ENCODE assay signal across 10 cellular contexts in genomic region chr5:56638768-56639238, GRCh38.
A peak's percentile ranks its signal among the peaks of the same experiment; 100 is the strongest.
DNase-seq lines count a peak whose midpoint lies in the region; ATAC-seq and TF ChIP-seq lines count a peak whose summit lies in the region.
"Had no signal": no experiment of that assay in that cellular context is flagged by ENCODE, and none has a peak within 500 bp of the region (broad histone marks: within the 10 kb centered on the region; RNA-seq: fewer than 3 reads in every experiment).

No MANE protein-coding gene starts in this region.

- peak overlapping the region; percentile 97 for H3K27ac Mint-ChIP-seq in CD4-positive, alpha-beta T cell
- H3K27ac Mint-ChIP-seq in naive B cell, result peak overlapping the region in 5 of 6 donors; percentile 73 to 87 (median 83)
- H3K27ac Mint-ChIP-seq: activated naive CD4-positive, alpha-beta T cell treated with anti-CD3 and anti-CD28 coated beads for 36 hours had no signal

- H4K20me1 ChIP-seq in HCT116 (ENCODE audit: insufficient read depth) (no peaks in the 10 kb centered on the region), mammary epithelial cell (ENCODE audit: insufficient read depth, low read length) (no peaks in the 10 kb centered on the region)

- POLR2A ChIA-PET in CD4-positive, alpha-beta T cell (lab: Charles Lee), result interaction anchor here (0.8 to 3.2 kb wide), 10 partner anchors 12 to 159 kb away, joined by 3 to 24 read pairs (median 5); no protein-coding TSS in a partner anchor
- POLR2A ChIA-PET in HCT116 (lab: Charles Lee), result no interaction called here

- no peaks in the 10 kb centered on the region for H3K9me3 Mint-ChIP-seq in CD4-positive, alpha-beta T cell
- H3K9me3 Mint-ChIP-seq in naive B cell, result no peaks in the 10 kb centered on the region
- H3K9me3 Mint-ChIP-seq: activated naive CD4-positive, alpha-beta T cell treated with anti-CD3 and anti-CD28 coated beads for 36 hours had no signal

- no peaks in the 10 kb centered on the region for H3K27me3 Mint-ChIP-seq in CD4-positive, alpha-beta T cell
- no peaks in the 10 kb centered on the region for H3K27me3 Mint-ChIP-seq in naive B cell

- intact Hi-C loops in CD4-positive, alpha-beta T cell (cut with DNase I, micrococcal nuclease), result loop anchor here in 1 of 2 experiments (2.0 to 10.0 kb wide), 4 partner anchors 52 to 176 kb away; partner anchors contain the start of gene MAP3K1
- intact Hi-C loops in HCT116 (cut with micrococcal nuclease) (no loop called here), mammary epithelial cell (cut with micrococcal nuclease) (no loop called here)

- RAD21 ChIA-PET in HCT116 (lab: Charles Lee; ENCODE audit: low non-redundant PET in 1 of 2, low total read pairs in 2 of 2, uncharacterized antibody in 2 of 2, unreplicated experiment in 2 of 2), result no interaction called here

- dilution Hi-C loops in mammary epithelial cell (cut with HindIII; ENCODE audit: low sequenced_read_pairs), result no loop called here

- BruUV-seq in HCT116 (replicated peaks; lab: Mats Ljungman, UMichigan) (no TSS peak), mammary epithelial cell (replicated peaks; lab: Mats Ljungman, UMichigan) (no TSS peak)

- H3K4me1 ChIP-seq in HCT116 (ENCODE audit: control insufficient read depth in 1 of 2, insufficient read depth in 2 of 2, low read length in 2 of 2) (peaks cover 26 to 31% of the 10 kb centered on the region in 2 experiments), mammary epithelial cell (ENCODE audit: insufficient read depth, low read length) (peaks cover 18% of the 10 kb centered on the region)
- H3K4me1 ChIP-seq: left ventricle myocardium inferior had no signal

- H3K9me3 ChIP-seq in CD4-positive, alpha-beta T cell (ENCODE audit: control insufficient read depth, low read length), result no peaks in the 10 kb centered on the region
- H3K9me3 ChIP-seq in HCT116 (ENCODE audit: control insufficient read depth in 1 of 2, insufficient read depth in 1 of 2, low read depth in 1 of 2, low read length in 2 of 2) (no peaks in the 10 kb centered on the region), mammary epithelial cell (replicated peaks; ENCODE audit: insufficient read depth, low read length) (no peaks in the 10 kb centered on the region)
- H3K9me3 ChIP-seq: left ventricle myocardium inferior had no signal

- H3K4me3 ChIP-seq in HCT116 (replicated peaks in 1 of 2; ENCODE audit: low read depth in 1 of 2, low read length in 2 of 2) (no peak overlapping the region), mammary epithelial cell (replicated peaks in 1 of 3; ENCODE audit: insufficient read depth in 1 of 3, low read depth in 2 of 3, low read length in 3 of 3) (no peak overlapping the region)
- H3K4me3 ChIP-seq: left ventricle myocardium inferior had no signal

- H3K4me3 Mint-ChIP-seq in CD4-positive, alpha-beta T cell, result peak overlapping the region; percentile 12
- no peak overlapping the region for H3K4me3 Mint-ChIP-seq in naive B cell
- H3K4me3 Mint-ChIP-seq: activated naive CD4-positive, alpha-beta T cell treated with anti-CD3 and anti-CD28 coated beads for 36 hours had no signal

- DNase-seq in CD4-positive, alpha-beta T cell, result peak in 6 of 10 experiments; percentile 2 to 52 (median 18)
- DNase-seq in HCT116 (ENCODE audit: low read depth, low spot score), result no peak
- DNase-seq in mammary epithelial cell, result peak; percentile 69
- DNase-seq in naive B cell, result no peak
- DNase-seq in retina, result no peak
- DNase-seq: activated naive CD4-positive, alpha-beta T cell treated with anti-CD3 and anti-CD28 coated beads for 36 hours; left ventricle myocardium inferior; NCI-H526 treated with DMSO at 0.1 percent for 48 hours had no signal

- CTCF ChIA-PET in CD4-positive, alpha-beta T cell (lab: Charles Lee), result no interaction called here
- CTCF ChIA-PET in HCT116 (lab: Charles Lee) (no interaction called here), mammary epithelial cell (lab: Charles Lee; ENCODE audit: low non-redundant PET) (no interaction called here)

- in situ Hi-C loops in mammary epithelial cell (cut with MboI; ENCODE audit: low sequenced_read_pairs in 2 of 2), result no loop called here

- no peak for TF ChIP-seq CTCF in CD4-positive, alpha-beta T cell (IDR thresholded peaks at IDR 0.05)
- TF ChIP-seq CTCF in HCT116 (IDR thresholded peaks at IDR 0.05 in 2 of 3, conservative IDR thresholded peaks at IDR 0.05 in 1 of 3; ENCODE audit: borderline replicate concordance in 1 of 3, insufficient read depth in 1 of 3, low read depth in 2 of 3, low read length in 2 of 3), result no peak
- no peak for TF ChIP-seq CTCF in mammary epithelial cell (conservative IDR thresholded peaks at IDR 0.05 in 1 of 2, IDR thresholded peaks at IDR 0.05 in 1 of 2; ENCODE audit: extremely low read depth in 1 of 2, insufficient read depth in 1 of 2, low read depth in 1 of 2, low read length in 2 of 2)

- H3K79me2 ChIP-seq in HCT116 (ENCODE audit: insufficient read depth, low read length) (no peaks in the 10 kb centered on the region), mammary epithelial cell (ENCODE audit: insufficient read depth, low read length) (no peaks in the 10 kb centered on the region)

- no peaks in the 10 kb centered on the region for H3K36me3 ChIP-seq in HCT116 (ENCODE audit: control insufficient read depth in 1 of 2, insufficient read depth in 2 of 2, low read length in 2 of 2)
- no peaks in the 10 kb centered on the region for H3K36me3 ChIP-seq in mammary epithelial cell (ENCODE audit: insufficient read depth, low read length)
- H3K36me3 ChIP-seq: left ventricle myocardium inferior had no signal

- TF ChIP-seq POLR2A in HCT116 (IDR thresholded peaks at IDR 0.05; ENCODE audit: borderline replicate concordance, extremely low read depth, insufficient read depth, insufficient read length), result no peak

- no peak overlapping the region for H2AFZ ChIP-seq in HCT116 (ENCODE audit: low read depth, low read length, poor library complexity, severe bottlenecking)
- H2AFZ ChIP-seq in mammary epithelial cell (ENCODE audit: low read depth, low read length), result peak overlapping the region; percentile 32

- peaks cover 42% of the 10 kb centered on the region for H3K4me1 Mint-ChIP-seq in CD4-positive, alpha-beta T cell (ENCODE audit: low read depth)
- H3K4me1 Mint-ChIP-seq in naive B cell, result peaks cover 30 to 39% (median 31%) of the 10 kb centered on the region in 3 donors

- H3K9me2 ChIP-seq in HCT116 (ENCODE audit: insufficient read depth), result no peaks in the 10 kb centered on the region

- H3K4me2 ChIP-seq in HCT116 (ENCODE audit: low read length) (no peak overlapping the region), mammary epithelial cell (ENCODE audit: insufficient read depth, low read depth, low read length) (no peak overlapping the region)

- no peaks in the 10 kb centered on the region for H3K36me3 Mint-ChIP-seq in CD4-positive, alpha-beta T cell (ENCODE audit: low read depth)
- H3K36me3 Mint-ChIP-seq in naive B cell, result no peaks in the 10 kb centered on the region

- WGBS in mammary epithelial cell (ENCODE audit: low coverage, missing lambda C conversion rate), result 80% methylated on average over 4 of the region's 5 CpGs

- H3K27me3 ChIP-seq in CD4-positive, alpha-beta T cell (ENCODE audit: control insufficient read depth, insufficient read depth, low read length), result no peaks in the 10 kb centered on the region
- H3K27me3 ChIP-seq in HCT116 (ENCODE audit: insufficient read depth, low read length) (no peaks in the 10 kb centered on the region), mammary epithelial cell (ENCODE audit: insufficient read depth, low read length) (peaks cover 1% of the 10 kb centered on the region)

- H3K9ac ChIP-seq in HCT116 (ENCODE audit: low read length), result no peak overlapping the region
- no peak overlapping the region for H3K9ac ChIP-seq in mammary epithelial cell (ENCODE audit: insufficient read depth, low read length)

- peak overlapping the region; percentile 63 for H3K27ac ChIP-seq in CD4-positive, alpha-beta T cell (ENCODE audit: low read depth, low read length)
- H3K27ac ChIP-seq in HCT116 (ENCODE audit: low read depth, low read length), result no peak overlapping the region; the same call in 1 of the 2 replicates
- H3K27ac ChIP-seq in mammary epithelial cell (ENCODE audit: insufficient read depth, low read depth, low read length), result no peak overlapping the region
- H3K27ac ChIP-seq: left ventricle myocardium inferior had no signal

- peak; percentile 90 for ATAC-seq in CD4-positive, alpha-beta T cell (ENCODE audit: poor library complexity)
- peak; percentile 13 for ATAC-seq in HCT116
- ATAC-seq in naive B cell (ENCODE audit: low read depth in 2 of 2), result peak; percentile 54 to 70
- ATAC-seq in GM21737 (IDR thresholded peaks at IDR 0.05; ENCODE audit: unreplicated experiment), result no peak
- no peak for ATAC-seq in GM21619 (IDR thresholded peaks at IDR 0.05; ENCODE audit: unreplicated experiment)

- no peak for TF ChIP-seq RAD21 in HCT116 (IDR thresholded peaks at IDR 0.05; ENCODE audit: low read depth)

TF ChIP-seq in HCT116, 20 proteins besides CTCF, POLR2A, EP300 and RAD21:
- TF ChIP-seq YY1 (IDR thresholded peaks at IDR 0.05; ENCODE audit: extremely low read depth, insufficient replicate concordance, low read depth, low read length) (no peak), MAX (IDR thresholded peaks at IDR 0.05) (no peak), EZH2phosphoT487 (IDR thresholded peaks at IDR 0.05; ENCODE audit: borderline replicate concordance) (no peak)
TF ChIP-seq in HCT116: peak in this region for 0.

Comparison
In these comparisons a context has a peak if more than half of its experiments do, and no peak if none do; other contexts are left out.
1. ATAC-seq: peak in CD4-positive, alpha-beta T cell (single experiment), HCT116 (single experiment) and naive B cell (2 of 2); none in GM21737 (single experiment) and GM21619 (single experiment).
2. DNase-seq: peak in CD4-positive, alpha-beta T cell (6 of 10) and mammary epithelial cell (single experiment); none in HCT116 (single experiment), naive B cell (single experiment) and retina (single experiment).